20 cellular contexts compared by ENCODE assay signal in the genomic region with DNA sequence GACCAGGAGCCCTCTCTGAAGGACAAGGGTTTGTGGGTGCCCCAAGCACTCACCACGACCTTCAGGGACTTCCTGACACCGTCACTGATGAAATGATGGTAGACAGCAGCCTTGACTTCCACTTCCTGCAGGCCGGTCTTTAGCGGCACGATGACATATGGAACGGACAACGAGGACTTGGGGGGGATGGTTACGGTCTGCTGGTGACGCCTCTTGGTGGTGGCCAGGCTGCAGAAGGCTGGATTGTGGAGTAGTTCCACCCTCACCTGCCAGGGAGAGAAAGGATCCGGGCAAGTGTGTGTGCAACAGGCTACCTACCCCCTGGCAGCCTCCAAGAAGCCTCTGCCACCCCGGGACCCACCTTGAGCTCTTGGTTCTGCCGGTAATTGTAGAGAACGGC. TPM values are rescaled to one million over a fixed set of nuclear protein-coding genes. Genes with fewer than 3 reads are reported as not detected.
DNase-seq lines count a peak whose midpoint lies in the region; ATAC-seq, FAIRE-seq and TF ChIP-seq lines count a peak whose summit lies in the region.
"Had no signal": no experiment of that assay in that cellular context is flagged by ENCODE, and none has a peak within 500 bp of the region (broad histone marks: within the 10 kb centered on the region; RNA-seq: fewer than 3 reads in every experiment).

No MANE protein-coding gene starts in this region.

- H3K36me3 Mint-ChIP-seq in activated CD8-positive, alpha-beta memory T cell treated with anti-CD3 and anti-CD28 coated beads, Interleukin-2, amount 10 ng/mL, durations not matched to agents 7 days and 5 days, result peaks cover 2% of the 10 kb centered on the region
- H3K36me3 Mint-ChIP-seq: CD14-positive monocyte had no signal

- ATAC-seq in activated CD8-positive, alpha-beta memory T cell treated with anti-CD3 and anti-CD28 coated beads, Interleukin-2, amount 10 ng/mL, durations not matched to agents 7 days and 5 days, result peak; percentile 52
- no peak for ATAC-seq in HepG2
- peak; percentile 42 for ATAC-seq in stimulated activated naive CD8-positive, alpha-beta T cell treated with anti-CD3 and anti-CD28 coated beads, Interleukin-15, amount 100 ng/mL, for 72 hours
- no peak for ATAC-seq in left ventricle myocardium superior

- no peak for TF ChIP-seq CTCF in HepG2 (CRISPR knock-in tag; IDR thresholded peaks at IDR 0.05)

- H3K27me3 ChIP-seq in HepG2 (ENCODE audit: control insufficient read depth in 1 of 2, insufficient read depth in 2 of 2, low read length in 2 of 2), result no peaks in the 10 kb centered on the region

- H3K9me3 Mint-ChIP-seq in activated CD8-positive, alpha-beta memory T cell treated with anti-CD3 and anti-CD28 coated beads, Interleukin-2, amount 10 ng/mL, durations not matched to agents 7 days and 5 days (ENCODE audit: low read depth), result peaks cover 2% of the 10 kb centered on the region
- H3K9me3 Mint-ChIP-seq in stimulated activated naive CD8-positive, alpha-beta T cell treated with anti-CD3 and anti-CD28 coated beads, Interleukin-15, amount 100 ng/mL, for 72 hours, result no peaks in the 10 kb centered on the region

- H3K79me2 ChIP-seq in HepG2 (ENCODE audit: insufficient read depth, low read length), result no peaks in the 10 kb centered on the region

- CTCF ChIA-PET in activated CD8-positive, alpha-beta memory T cell treated with anti-CD3 and anti-CD28 coated beads, Interleukin-2, amount 10 ng/mL, durations not matched to agents 7 days and 5 days (lab: Charles Lee), result interaction anchor here (1.3 kb wide), 1 partner anchor 28 kb away, joined by 3 read pairs; a partner anchor contains a TSS
- CTCF ChIA-PET in HepG2 (lab: Yijun Ruan, JAX; ENCODE audit: low intra/inter-chr PET ratio, low total read pairs), result no interaction called here

- TF ChIP-seq EP300 in HepG2 (IDR thresholded peaks at IDR 0.05; ENCODE audit: low read depth in 2 of 2, low read length in 2 of 2) (no peak), HepG2 (CRISPR knock-in tag; IDR thresholded peaks at IDR 0.05; ENCODE audit: borderline replicate concordance) (no peak)

- no peak overlapping the region for H3K27ac Mint-ChIP-seq in activated CD8-positive, alpha-beta memory T cell treated with anti-CD3 and anti-CD28 coated beads, Interleukin-2, amount 10 ng/mL, durations not matched to agents 7 days and 5 days
- H3K27ac Mint-ChIP-seq in stimulated activated naive CD8-positive, alpha-beta T cell treated with anti-CD3 and anti-CD28 coated beads, Interleukin-15, amount 100 ng/mL, for 72 hours, result peak overlapping the region in 1 of 2 donors; percentile 52
- H3K27ac Mint-ChIP-seq: CD14-positive monocyte had no signal

- FAIRE-seq in HepG2 (lab: Jason Lieb, UNC), result no peak
- FAIRE-seq: H1 had no signal

- no peak overlapping the region for H2AFZ ChIP-seq in HepG2 (ENCODE audit: low read length)

- no TSS peak for BruUV-seq in HepG2 (replicated peaks; lab: Mats Ljungman, UMichigan)

- H3K4me3 Mint-ChIP-seq in activated CD8-positive, alpha-beta memory T cell treated with anti-CD3 and anti-CD28 coated beads, Interleukin-2, amount 10 ng/mL, durations not matched to agents 7 days and 5 days, result no peak overlapping the region
- H3K4me3 Mint-ChIP-seq in stimulated activated naive CD8-positive, alpha-beta T cell treated with anti-CD3 and anti-CD28 coated beads, Interleukin-15, amount 100 ng/mL, for 72 hours, result peak overlapping the region in 1 of 2 donors; percentile 21

- peak; percentile 39 to 42; a peak in 1 of 4 replicates for TF ChIP-seq POLR2A in HepG2 (IDR thresholded peaks at IDR 0.05; ENCODE audit: insufficient read depth in 1 of 2, low read depth in 2 of 2, low read length in 2 of 2)

- POLR2A ChIA-PET in HepG2 (lab: Yijun Ruan, JAX), result interaction anchor here (1.6 kb wide), 1 partner anchor 23 kb away, joined by 5 read pairs; a partner anchor contains a TSS

- in situ Hi-C loops in HepG2 (cut with HindIII; ENCODE audit: extremely low pct_ligation_motif_present, low pct_unique_long_range_greater_than_20kb), result no loop called here
- in situ Hi-C loops in G401 (cut with HindIII; ENCODE audit: low sequenced_read_pairs), result no loop called here

- H4K20me1 ChIP-seq in HepG2 (ENCODE audit: insufficient read depth, low read length), result peaks cover 62% of the 10 kb centered on the region

- H3K36me3 ChIP-seq in HepG2 (replicated peaks in 1 of 2; ENCODE audit: control insufficient read depth in 1 of 2, insufficient read depth in 2 of 2, low read length in 2 of 2), result peaks cover 34 to 75% of the 10 kb centered on the region in 2 experiments

- H3K27me3 Mint-ChIP-seq in activated CD8-positive, alpha-beta memory T cell treated with anti-CD3 and anti-CD28 coated beads, Interleukin-2, amount 10 ng/mL, durations not matched to agents 7 days and 5 days, result no peaks in the 10 kb centered on the region
- H3K27me3 Mint-ChIP-seq in stimulated activated naive CD8-positive, alpha-beta T cell treated with anti-CD3 and anti-CD28 coated beads, Interleukin-15, amount 100 ng/mL, for 72 hours, result no peaks in the 10 kb centered on the region

- H3K4me1 ChIP-seq in HepG2 (ENCODE audit: insufficient read depth, low read length), result no peaks in the 10 kb centered on the region

- H3K4me2 ChIP-seq in HepG2 (ENCODE audit: low read depth, low read length), result no peak overlapping the region

- DNase-seq in activated CD8-positive, alpha-beta memory T cell treated with anti-CD3 and anti-CD28 coated beads, Interleukin-2, amount 10 ng/mL, durations not matched to agents 7 days and 5 days, result peak; percentile 58
- no peak for DNase-seq in activated CD8-positive, alpha-beta memory T cell treated with anti-CD3 and anti-CD28 coated beads, Interleukin-2, amount 50 U/mL, for 48 hours
- DNase-seq in RPMI8226 (peak; percentile 31), HepG2 (ENCODE audit: low spot score) (no peak), left ventricle myocardium superior (no peak), amygdala (lab: John Stamatoyannopoulos, UW) (no peak), G401 (ENCODE audit: low spot score) (no peak)
- DNase-seq in stimulated activated naive CD8-positive, alpha-beta T cell treated with anti-CD3 and anti-CD28 coated beads, Interleukin-15, amount 100 ng/mL, for 72 hours, result no peak
- DNase-seq: COR-L47, DMS153, KG1, NCI-H1930, NCI-H446, NCI-H69, OCI-M1 had no signal

- WGBS in HepG2 (ENCODE audit: low lambda C conversion rate), result 96% methylated on average over 11 of the region's 13 CpGs

- H3K27ac ChIP-seq in HepG2 (ENCODE audit: extremely low read length, insufficient read depth, low read length), result no peak overlapping the region
- H3K27ac ChIP-seq: RWPE1 had no signal

- no peaks in the 10 kb centered on the region for H3K9me3 ChIP-seq in HepG2 (ENCODE audit: low read length)

- no peak for TF ChIP-seq RAD21 in HepG2 (CRISPR knock-in tag; IDR thresholded peaks at IDR 0.05)

- peaks cover 11% of the 10 kb centered on the region for H3K4me1 Mint-ChIP-seq in activated CD8-positive, alpha-beta memory T cell treated with anti-CD3 and anti-CD28 coated beads, Interleukin-2, amount 10 ng/mL, durations not matched to agents 7 days and 5 days
- H3K4me1 Mint-ChIP-seq in stimulated activated naive CD8-positive, alpha-beta T cell treated with anti-CD3 and anti-CD28 coated beads, Interleukin-15, amount 100 ng/mL, for 72 hours, result peaks cover 14% of the 10 kb centered on the region

- H3K4me3 ChIP-seq in HepG2 (replicated peaks in 1 of 3; ENCODE audit: insufficient read depth in 1 of 3, low read depth in 2 of 3, low read length in 3 of 3), result no peak overlapping the region

- H3K9ac ChIP-seq in HepG2 (ENCODE audit: insufficient read depth, low read depth, low read length), result no peak overlapping the region

- intact Hi-C loops in HepG2 (cut with micrococcal nuclease; ENCODE audit: unreplicated experiment), result no loop called here
- intact Hi-C loops in left ventricle myocardium superior (cut with micrococcal nuclease), result no loop called here

RNA-seq across cellular contexts. Expression of a gene that starts 23.2 kb away (rescaled TPM):
- 1 to 10 TPM in 1 of 2 experiments, under 1 TPM in 1; 0.67 to 1.0 TPM for total RNA-seq in activated CD8-positive, alpha-beta memory T cell treated with anti-CD3 and anti-CD28 coated beads, Interleukin-2, amount 10 ng/mL, durations not matched to agents 7 days and 5 days
- total RNA-seq in HepG2 (2016; rRNA removed; fragmentation: Illumina TruSeq; extraction: Trizol) (700 and 1,455 TPM in 2 replicates), left ventricle myocardium superior (398 TPM)
- total RNA-seq in HepG2 (2016; cell fraction: cytosol; rRNA removed; fragmentation: Illumina TruSeq; extraction: Trizol; ENCODE audit: low read depth), result 160 and 192 TPM in 2 replicates
- 643 and 1,412 TPM in 2 replicates for total RNA-seq in HepG2 (2016; cell fraction: insoluble cytoplasmic fraction; rRNA removed; fragmentation: Illumina TruSeq; extraction: Trizol)
- total RNA-seq in HepG2 (2016; cell fraction: membrane; rRNA removed; fragmentation: Illumina TruSeq; extraction: Trizol), result 268 and 291 TPM in 2 replicates
- total RNA-seq in HepG2 (2016; cell fraction: nucleus; rRNA removed; fragmentation: Illumina TruSeq; extraction: Trizol), result 1,410 and 1,846 TPM in 2 replicates
- 6,272 and 9,798 TPM in 2 replicates for polyA plus RNA-seq in HepG2 (2011; rRNA removed)
- 4,601 and 7,618 TPM in 2 replicates for polyA plus RNA-seq in HepG2 (2011; cell fraction: cytosol; rRNA removed)
- polyA plus RNA-seq in HepG2 (2011; cell fraction: nucleus; rRNA removed), result 6,023 and 6,891 TPM in 2 replicates
- 3,859 and 6,494 TPM in 2 replicates for polyA plus RNA-seq in HepG2 (2012)
- 195 and 210 TPM in 2 replicates for polyA plus RNA-seq in HepG2 (2016; cell fraction: cytosol; fragmentation: Illumina TruSeq; extraction: Trizol; ENCODE audit: low read depth)
- 903 and 1,023 TPM in 2 replicates for polyA plus RNA-seq in HepG2 (2016; cell fraction: insoluble cytoplasmic fraction; fragmentation: Illumina TruSeq; extraction: Trizol; ENCODE audit: low read depth)
- 286 and 340 TPM in 2 replicates for polyA plus RNA-seq in HepG2 (2016; cell fraction: membrane; fragmentation: Illumina TruSeq; extraction: Trizol; ENCODE audit: low read depth)
- polyA plus RNA-seq in HepG2 (2016; cell fraction: nucleus; fragmentation: Illumina TruSeq; extraction: Trizol; ENCODE audit: insufficient read depth, low read depth), result 3,631 and 3,793 TPM in 2 replicates
- polyA minus RNA-seq in HepG2 (2011; rRNA and poly(A)+ RNA removed; ENCODE audit: low replicate concordance), result 785 and 9,683 TPM in 2 replicates
- 2,000 and 4,520 TPM in 2 replicates for polyA minus RNA-seq in HepG2 (2011; cell fraction: cytosol; rRNA and poly(A)+ RNA removed)
- 1,680 and 2,385 TPM in 2 replicates for polyA minus RNA-seq in HepG2 (2011; cell fraction: nucleus; rRNA and poly(A)+ RNA removed)
- 2.1 and 2.3 TPM in 2 replicates for total RNA-seq in G401 (2014; rRNA removed; shearing (Covaris generic))

RNA-seq across cellular contexts. Expression of a gene that starts 27.3 kb away (rescaled TPM):
- 10 to 100 TPM; 31.1 to 55.9 TPM for total RNA-seq in activated CD8-positive, alpha-beta memory T cell treated with anti-CD3 and anti-CD28 coated beads, Interleukin-2, amount 10 ng/mL, durations not matched to agents 7 days and 5 days
- total RNA-seq in HepG2 (2016; rRNA removed; fragmentation: Illumina TruSeq; extraction: Trizol) (0.17 and 0.49 TPM in 2 replicates), left ventricle myocardium superior (1.5 TPM)
- total RNA-seq in HepG2 (2016; cell fraction: cytosol; rRNA removed; fragmentation: Illumina TruSeq; extraction: Trizol; ENCODE audit: low read depth), result 0.09 and 0.10 TPM in 2 replicates
- 0.10 and 0.69 TPM in 2 replicates for total RNA-seq in HepG2 (2016; cell fraction: insoluble cytoplasmic fraction; rRNA removed; fragmentation: Illumina TruSeq; extraction: Trizol)
- 0.10 and 0.15 TPM in 2 replicates for total RNA-seq in HepG2 (2016; cell fraction: membrane; rRNA removed; fragmentation: Illumina TruSeq; extraction: Trizol)
- 0.88 and 1.2 TPM in 2 replicates for total RNA-seq in HepG2 (2016; cell fraction: nucleus; rRNA removed; fragmentation: Illumina TruSeq; extraction: Trizol)
- polyA plus RNA-seq in HepG2 (2011; rRNA removed), result 9.1 and 10.0 TPM in 2 replicates
- polyA plus RNA-seq in HepG2 (2011; cell fraction: cytosol; rRNA removed), result 1.9 and 2.2 TPM in 2 replicates
- polyA plus RNA-seq in HepG2 (2011; cell fraction: nucleus; rRNA removed), result 37.9 and 38.9 TPM in 2 replicates
- 1.7 and 3.2 TPM in 2 replicates for polyA plus RNA-seq in HepG2 (2012)
- 0.03 and 0.10 TPM in 2 replicates for polyA plus RNA-seq in HepG2 (2016; cell fraction: cytosol; fragmentation: Illumina TruSeq; extraction: Trizol; ENCODE audit: low read depth)
- polyA plus RNA-seq in HepG2 (2016; cell fraction: insoluble cytoplasmic fraction; fragmentation: Illumina TruSeq; extraction: Trizol; ENCODE audit: low read depth), result 0.17 TPM in 2 replicates
- 0.11 and 0.23 TPM in 2 replicates for polyA plus RNA-seq in HepG2 (2016; cell fraction: membrane; fragmentation: Illumina TruSeq; extraction: Trizol; ENCODE audit: low read depth)
- 7.9 and 8.1 TPM in 2 replicates for polyA plus RNA-seq in HepG2 (2016; cell fraction: nucleus; fragmentation: Illumina TruSeq; extraction: Trizol; ENCODE audit: insufficient read depth, low read depth)
- 0.68 and 5.9 TPM in 2 replicates for polyA minus RNA-seq in HepG2 (2011; rRNA and poly(A)+ RNA removed; ENCODE audit: low replicate concordance)
- 0.30 and 0.70 TPM in 2 replicates for polyA minus RNA-seq in HepG2 (2011; cell fraction: cytosol; rRNA and poly(A)+ RNA removed)
- 10.8 and 14.2 TPM in 2 replicates for polyA minus RNA-seq in HepG2 (2011; cell fraction: nucleus; rRNA and poly(A)+ RNA removed)
- total RNA-seq in G401 (2014; rRNA removed; shearing (Covaris generic)), result not detected in 2 replicates
- total RNA-seq: A673, H1, M059J had no signal

RNA-seq across cellular contexts. Expression of a gene that starts 40.1 kb away (rescaled TPM):
- total RNA-seq in activated CD8-positive, alpha-beta memory T cell treated with anti-CD3 and anti-CD28 coated beads, Interleukin-2, amount 10 ng/mL, durations not matched to agents 7 days and 5 days, result 100 to 1,000 TPM in 1 of 2 experiments, 10 to 100 TPM in 1; 77.2 to 100 TPM
- 24.1 and 36.4 TPM in 2 replicates for total RNA-seq in HepG2 (2016; rRNA removed; fragmentation: Illumina TruSeq; extraction: Trizol)
- 38.0 and 46.7 TPM in 2 replicates for total RNA-seq in HepG2 (2016; cell fraction: cytosol; rRNA removed; fragmentation: Illumina TruSeq; extraction: Trizol; ENCODE audit: low read depth)
- 17.4 and 36.4 TPM in 2 replicates for total RNA-seq in HepG2 (2016; cell fraction: insoluble cytoplasmic fraction; rRNA removed; fragmentation: Illumina TruSeq; extraction: Trizol)
- total RNA-seq in HepG2 (2016; cell fraction: membrane; rRNA removed; fragmentation: Illumina TruSeq; extraction: Trizol), result 50.7 and 59.0 TPM in 2 replicates
- total RNA-seq in HepG2 (2016; cell fraction: nucleus; rRNA removed; fragmentation: Illumina TruSeq; extraction: Trizol), result 28.9 and 37.5 TPM in 2 replicates
- 63.0 and 69.7 TPM in 2 replicates for polyA plus RNA-seq in HepG2 (2011; rRNA removed)
- polyA plus RNA-seq in HepG2 (2011; cell fraction: cytosol; rRNA removed), result 52.1 and 59.5 TPM in 2 replicates
- polyA plus RNA-seq in HepG2 (2011; cell fraction: nucleus; rRNA removed), result 207 and 243 TPM in 2 replicates
- polyA plus RNA-seq in HepG2 (2012), result 28.8 and 45.1 TPM in 2 replicates
- polyA plus RNA-seq in HepG2 (2016; cell fraction: cytosol; fragmentation: Illumina TruSeq; extraction: Trizol; ENCODE audit: low read depth), result 45.8 and 48.0 TPM in 2 replicates
- polyA plus RNA-seq in HepG2 (2016; cell fraction: insoluble cytoplasmic fraction; fragmentation: Illumina TruSeq; extraction: Trizol; ENCODE audit: low read depth), result 22.1 and 29.5 TPM in 2 replicates
- 52.9 and 59.3 TPM in 2 replicates for polyA plus RNA-seq in HepG2 (2016; cell fraction: membrane; fragmentation: Illumina TruSeq; extraction: Trizol; ENCODE audit: low read depth)
- 87.3 and 93.9 TPM in 2 replicates for polyA plus RNA-seq in HepG2 (2016; cell fraction: nucleus; fragmentation: Illumina TruSeq; extraction: Trizol; ENCODE audit: insufficient read depth, low read depth)
- 154 and 189 TPM in 2 replicates for polyA minus RNA-seq in HepG2 (2011; rRNA and poly(A)+ RNA removed; ENCODE audit: low replicate concordance)
- 18.7 and 18.9 TPM in 2 replicates for polyA minus RNA-seq in HepG2 (2011; cell fraction: cytosol; rRNA and poly(A)+ RNA removed)
- 28.3 and 32.7 TPM in 2 replicates for polyA minus RNA-seq in HepG2 (2011; cell fraction: nucleus; rRNA and poly(A)+ RNA removed)
- 28.1 TPM for total RNA-seq in left ventricle myocardium superior
- 27.5 and 34.7 TPM in 2 replicates for total RNA-seq in G401 (2014; rRNA removed; shearing (Covaris generic))

RNA-seq across cellular contexts. Expression of a gene that starts 42.2 kb away (rescaled TPM):
- 10 to 100 TPM; 13.7 to 22.2 TPM for total RNA-seq in activated CD8-positive, alpha-beta memory T cell treated with anti-CD3 and anti-CD28 coated beads, Interleukin-2, amount 10 ng/mL, durations not matched to agents 7 days and 5 days
- total RNA-seq in HepG2 (2016; rRNA removed; fragmentation: Illumina TruSeq; extraction: Trizol) (24.1 and 32.5 TPM in 2 replicates), left ventricle myocardium superior (151 TPM)
- 14.5 and 17.4 TPM in 2 replicates for total RNA-seq in HepG2 (2016; cell fraction: cytosol; rRNA removed; fragmentation: Illumina TruSeq; extraction: Trizol; ENCODE audit: low read depth)
- 21.0 and 35.2 TPM in 2 replicates for total RNA-seq in HepG2 (2016; cell fraction: insoluble cytoplasmic fraction; rRNA removed; fragmentation: Illumina TruSeq; extraction: Trizol)
- 24.2 and 24.9 TPM in 2 replicates for total RNA-seq in HepG2 (2016; cell fraction: membrane; rRNA removed; fragmentation: Illumina TruSeq; extraction: Trizol)
- 15.8 and 19.9 TPM in 2 replicates for total RNA-seq in HepG2 (2016; cell fraction: nucleus; rRNA removed; fragmentation: Illumina TruSeq; extraction: Trizol)
- polyA plus RNA-seq in HepG2 (2011; rRNA removed), result 33.2 and 39.4 TPM in 2 replicates
- polyA plus RNA-seq in HepG2 (2011; cell fraction: cytosol; rRNA removed), result 27.2 and 31.9 TPM in 2 replicates
- 93.2 and 99.5 TPM in 2 replicates for polyA plus RNA-seq in HepG2 (2011; cell fraction: nucleus; rRNA removed)
- polyA plus RNA-seq in HepG2 (2012), result 45.5 and 60.4 TPM in 2 replicates
- 20.7 and 22.0 TPM in 2 replicates for polyA plus RNA-seq in HepG2 (2016; cell fraction: cytosol; fragmentation: Illumina TruSeq; extraction: Trizol; ENCODE audit: low read depth)
- polyA plus RNA-seq in HepG2 (2016; cell fraction: insoluble cytoplasmic fraction; fragmentation: Illumina TruSeq; extraction: Trizol; ENCODE audit: low read depth), result 32.6 and 39.0 TPM in 2 replicates
- 29.2 and 30.7 TPM in 2 replicates for polyA plus RNA-seq in HepG2 (2016; cell fraction: membrane; fragmentation: Illumina TruSeq; extraction: Trizol; ENCODE audit: low read depth)
- polyA plus RNA-seq in HepG2 (2016; cell fraction: nucleus; fragmentation: Illumina TruSeq; extraction: Trizol; ENCODE audit: insufficient read depth, low read depth), result 79.8 and 91.2 TPM in 2 replicates
- polyA minus RNA-seq in HepG2 (2011; rRNA and poly(A)+ RNA removed; ENCODE audit: low replicate concordance), result 17.1 and 24.3 TPM in 2 replicates
- polyA minus RNA-seq in HepG2 (2011; cell fraction: cytosol; rRNA and poly(A)+ RNA removed), result 14.9 and 15.0 TPM in 2 replicates
- 19.4 and 20.3 TPM in 2 replicates for polyA minus RNA-seq in HepG2 (2011; cell fraction: nucleus; rRNA and poly(A)+ RNA removed)
- total RNA-seq in G401 (2014; rRNA removed; shearing (Covaris generic)), result 74.8 and 108 TPM in 2 replicates

Comparison
In these comparisons a context has a peak if more than half of its experiments do, and no peak if none do; other contexts are left out.
1. DNase-seq: peak in activated CD8-positive, alpha-beta memory T cell treated with anti-CD3 and anti-CD28 coated beads, Interleukin-2, amount 10 ng/mL, durations not matched to agents 7 days and 5 days (single experiment) and RPMI8226 (single experiment); none in activated CD8-positive, alpha-beta memory T cell treated with anti-CD3 and anti-CD28 coated beads, Interleukin-2, amount 50 U/mL, for 48 hours (single experiment), HepG2 (single experiment), stimulated activated naive CD8-positive, alpha-beta T cell treated with anti-CD3 and anti-CD28 coated beads, Interleukin-15, amount 100 ng/mL, for 72 hours (0 of 2), left ventricle myocardium superior (single experiment), amygdala (0 of 56) and G401 (single experiment).
2. ATAC-seq: peak in activated CD8-positive, alpha-beta memory T cell treated with anti-CD3 and anti-CD28 coated beads, Interleukin-2, amount 10 ng/mL, durations not matched to agents 7 days and 5 days (single experiment) and stimulated activated naive CD8-positive, alpha-beta T cell treated with anti-CD3 and anti-CD28 coated beads, Interleukin-15, amount 100 ng/mL, for 72 hours (single experiment); none in HepG2 (single experiment) and left ventricle myocardium superior (single experiment).
3. RNA of a gene that starts 23.2 kb away (total RNA-seq): 160 to 1,846 TPM in HepG2 and 398 TPM in left ventricle myocardium superior (single experiment); 2.1 to 2.3 TPM in G401 and 0.67 to 1.0 TPM in activated CD8-positive, alpha-beta memory T cell treated with anti-CD3 and anti-CD28 coated beads, Interleukin-2, amount 10 ng/mL, durations not matched to agents 7 days and 5 days; every median in the first group is over 10 times any median in the second.
4. RNA of a gene that starts 27.3 kb away (total RNA-seq): 31.1 to 55.9 TPM in activated CD8-positive, alpha-beta memory T cell treated with anti-CD3 and anti-CD28 coated beads, Interleukin-2, amount 10 ng/mL, durations not matched to agents 7 days and 5 days; 1.5 TPM in left ventricle myocardium superior (single experiment), 0.09 to 1.2 TPM in HepG2 and not detected in G401; every median in the first group is over 10 times any median in the second.